In genomic region chr6:101117397-101118185, GRCh38 we compare ENCODE assay signal across 16 cellular contexts.
A peak's percentile ranks its signal among the peaks of the same experiment; 100 is the strongest.
DNase-seq lines count a peak whose midpoint lies in the region; ATAC-seq and TF ChIP-seq lines count a peak whose summit lies in the region.
"Had no signal": no experiment of that assay in that cellular context is flagged by ENCODE, and none has a peak within 500 bp of the region (broad histone marks: within the 10 kb centered on the region; RNA-seq: fewer than 3 reads in every experiment).

No MANE protein-coding gene starts in this region.

- H3K4me2 ChIP-seq in smooth muscle cell: peak overlapping the region; percentile 74

- H3K79me2 ChIP-seq in smooth muscle cell (ENCODE audit: low read depth): no peaks in the 10 kb centered on the region

- H3K4me1 ChIP-seq in HEK293 (ENCODE audit: control insufficient read depth, insufficient read depth, low read length) (no peaks in the 10 kb centered on the region), Panc1 (ENCODE audit: control insufficient read depth, insufficient read depth, low read length) (peaks cover 5% of the 10 kb centered on the region; the same call in 1 of the 2 replicates), smooth muscle cell (ENCODE audit: low read depth) (peaks cover 4% of the 10 kb centered on the region)

- no TSS peak for BruUV-seq in Panc1 (replicated peaks; lab: Mats Ljungman, UMichigan)

- no peak overlapping the region for H3K9ac ChIP-seq in smooth muscle cell (ENCODE audit: low read depth)

- H3K4me3 ChIP-seq in HEK293 (ENCODE audit: low read depth, low read length): no peak overlapping the region
- H3K4me3 ChIP-seq in Panc1 (ENCODE audit: low read depth in 2 of 2, low read length in 2 of 2): no peak overlapping the region
- peak overlapping the region; percentile 28; the same call in 1 of the 2 replicates for H3K4me3 ChIP-seq in iPS-18c (ENCODE audit: insufficient read depth, low read depth, low read length)
- H3K4me3 ChIP-seq in smooth muscle cell: no peak overlapping the region
- H3K4me3 ChIP-seq: skin epidermis had no signal

- H3K27me3 ChIP-seq in Panc1 (ENCODE audit: control insufficient read depth, insufficient read depth, low read length) (no peaks in the 10 kb centered on the region), smooth muscle cell (ENCODE audit: low read depth) (no peaks in the 10 kb centered on the region)
- H3K27me3 ChIP-seq: neutrophil had no signal

- CTCF ChIA-PET in HEK293 (lab: Yijun Ruan, JAX) (no interaction called here), Panc1 (lab: Charles Lee) (no interaction called here)

- H3K9me3 ChIP-seq in HEK293 (ENCODE audit: control insufficient read depth, insufficient read depth, low read depth, low read length) (no peaks in the 10 kb centered on the region), Panc1 (ENCODE audit: control insufficient read depth, insufficient read depth, low read depth, low read length) (no peaks in the 10 kb centered on the region), iPS-18c (ENCODE audit: control insufficient read depth, insufficient read depth, low read length) (no peaks in the 10 kb centered on the region), smooth muscle cell (replicated peaks; ENCODE audit: low read depth) (no peaks in the 10 kb centered on the region)
- H3K9me3 ChIP-seq: neutrophil had no signal

- peak overlapping the region; percentile 55 for H2AFZ ChIP-seq in smooth muscle cell (ENCODE audit: low read depth)

- in situ Hi-C loops in Panc1 (cut with HindIII; ENCODE audit: low pct_unique_long_range_greater_than_20kb, low sequenced_read_pairs): no loop called here

- no peak for DNase-seq in Panc1 (ENCODE audit: low read depth, low spot score)
- no peak for DNase-seq in smooth muscle cell (lab: John Stamatoyannopoulos, UW; ENCODE audit: unreplicated experiment)
- DNase-seq in NCI-H774 (lab: John Stamatoyannopoulos, UW): no peak
- no peak for DNase-seq in stimulated activated CD4-positive, alpha-beta T cell treated with anti-CD3 and anti-CD28 coated beads, Interleukin-1b, Interleukin-23, amount 100 ng/mL, for 48 hours
- DNase-seq: activated CD4-positive, alpha-beta T cell treated with anti-CD3 and anti-CD28 coated beads, Interleukin-2, amount 50 U/mL, for 4 hours; CD8-positive, alpha-beta T cell; foreskin melanocyte; NCI-H1092; RPMI8226; T-helper 2 cell had no signal

- H3K27ac ChIP-seq in HEK293 (ENCODE audit: extremely low read depth, low read depth, low read length) (no peak overlapping the region), Panc1 (ENCODE audit: low read length) (peak overlapping the region; percentile 60; the same call in 1 of the 2 replicates), smooth muscle cell (ENCODE audit: low read depth) (no peak overlapping the region)
- H3K27ac ChIP-seq: neutrophil, skin epidermis had no signal

- no peak for ATAC-seq in Panc1
- no peak for ATAC-seq in GM21360 (IDR thresholded peaks at IDR 0.05; ENCODE audit: unreplicated experiment)
- ATAC-seq: CD8-positive, alpha-beta T cell; HepG2 had no signal

- TF ChIP-seq CTCF in HEK293 (tag by site-specific recombination; IDR thresholded peaks at IDR 0.05): no peak
- no peak for TF ChIP-seq CTCF in Panc1 (IDR thresholded peaks at IDR 0.05)
- TF ChIP-seq CTCF in smooth muscle cell (IDR thresholded peaks at IDR 0.05; ENCODE audit: borderline replicate concordance, insufficient read depth, poor library complexity, severe bottlenecking): no peak

- H3K36me3 ChIP-seq in HEK293 (ENCODE audit: control insufficient read depth in 2 of 2, insufficient read depth in 1 of 2, low read length in 2 of 2) (no peaks in the 10 kb centered on the region), Panc1 (ENCODE audit: control insufficient read depth, insufficient read depth, low read length) (no peaks in the 10 kb centered on the region), smooth muscle cell (ENCODE audit: low read depth) (no peaks in the 10 kb centered on the region)
- H3K36me3 ChIP-seq: neutrophil had no signal

- POLR2A ChIA-PET in HEK293 (lab: Yijun Ruan, JAX): no interaction called here
- POLR2A ChIA-PET in Panc1 (lab: Charles Lee): interaction anchor here (0.5 kb wide), 1 partner anchor 233 kb away, joined by 3 read pairs; no protein-coding TSS in a partner anchor

- intact Hi-C loops in Panc1 (cut with micrococcal nuclease; ENCODE audit: unreplicated experiment): loop anchor here (10.0 kb wide), 1 partner anchor 277 kb away; the partner anchor contains the start of gene GRIK2

- H3F3A ChIP-seq in smooth muscle cell (ENCODE audit: low read depth): no peaks in the 10 kb centered on the region

- H4K20me1 ChIP-seq in smooth muscle cell (ENCODE audit: low read depth): no peaks in the 10 kb centered on the region

- WGBS in smooth muscle cell (ENCODE audit: low lambda C conversion rate): 27% methylated on average over 11 of the region's 11 CpGs

TF ChIP-seq in HEK293, 187 proteins besides CTCF, POLR2A, EP300 and RAD21:
- TF ChIP-seq ZNF341 (tag by site-specific recombination; IDR thresholded peaks at IDR 0.05; ENCODE audit: low read depth): peak; percentile 73
- no peak for TF ChIP-seq ZBTB7A (tag by site-specific recombination; IDR thresholded peaks at IDR 0.05; ENCODE audit: low read depth)
- TF ChIP-seq ZNF596 (tag by site-specific recombination; IDR thresholded peaks at IDR 0.05): no peak
- no peak for TF ChIP-seq SETDB1 (IDR thresholded peaks at IDR 0.05; ENCODE audit: insufficient read length, low read length)
